21 cellular contexts compared by ENCODE assay signal in the genomic region with DNA sequence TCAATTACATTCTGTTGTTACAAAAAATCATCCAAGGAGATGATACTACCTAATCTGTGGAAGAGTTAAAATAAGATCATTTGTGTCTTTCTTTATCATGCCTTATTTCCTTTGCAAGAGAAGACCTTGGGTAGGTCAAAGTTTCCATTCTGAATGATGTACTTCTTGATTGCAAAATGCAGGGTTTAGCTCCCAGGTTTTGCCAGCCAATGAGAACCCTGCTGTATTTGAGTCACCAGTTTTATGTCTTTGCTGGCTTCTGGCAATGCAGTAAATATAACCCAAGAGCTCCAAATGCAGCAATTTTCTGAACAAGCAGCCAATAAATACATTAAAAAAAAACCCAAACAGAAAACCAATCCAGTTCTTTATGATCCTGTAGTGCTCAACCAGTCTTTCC.
A peak's percentile ranks its signal among the peaks of the same experiment; 100 is the strongest.
DNase-seq lines count a peak whose midpoint lies in the region; ATAC-seq and TF ChIP-seq lines count a peak whose summit lies in the region.
"Had no signal": no experiment of that assay in that cellular context is flagged by ENCODE, and none has a peak within 500 bp of the region (broad histone marks: within the 10 kb centered on the region; RNA-seq: fewer than 3 reads in every experiment).

No MANE protein-coding gene starts in this region.

- H3K36me3 Mint-ChIP-seq in activated naive CD4-positive, alpha-beta T cell treated with anti-CD3 and anti-CD28 coated beads, Interleukin-2, amount 50 U/mL, for 72 hours = peaks cover 0 to 10% of the 10 kb centered on the region in 2 donors
- H3K36me3 Mint-ChIP-seq in activated CD8-positive, alpha-beta memory T cell treated with anti-CD3 and anti-CD28 coated beads, Interleukin-2, amount 10 ng/mL, durations not matched to agents 7 days and 5 days = no peaks in the 10 kb centered on the region

- CTCF ChIA-PET in RWPE1 (lab: Yijun Ruan, JAX) = no interaction called here
- CTCF ChIA-PET in activated CD8-positive, alpha-beta memory T cell treated with anti-CD3 and anti-CD28 coated beads, Interleukin-2, amount 10 ng/mL, durations not matched to agents 7 days and 5 days (lab: Charles Lee) = no interaction called here

- H3K9me3 Mint-ChIP-seq in activated naive CD4-positive, alpha-beta T cell treated with anti-CD3 and anti-CD28 coated beads, Interleukin-2, amount 50 U/mL, for 72 hours = peaks cover 4 to 8% of the 10 kb centered on the region in 2 donors
- H3K9me3 Mint-ChIP-seq in activated CD8-positive, alpha-beta memory T cell treated with anti-CD3 and anti-CD28 coated beads, Interleukin-2, amount 10 ng/mL, durations not matched to agents 7 days and 5 days (ENCODE audit: low read depth) = no peaks in the 10 kb centered on the region

- no peak overlapping the region for H3K4me3 ChIP-seq in fibroblast of mammary gland (ENCODE audit: control insufficient read depth, low read depth, low read length)

- H3K27ac Mint-ChIP-seq in activated naive CD4-positive, alpha-beta T cell treated with anti-CD3 and anti-CD28 coated beads, Interleukin-2, amount 50 U/mL, for 72 hours = no peak overlapping the region
- H3K27ac Mint-ChIP-seq in activated CD8-positive, alpha-beta memory T cell treated with anti-CD3 and anti-CD28 coated beads, Interleukin-2, amount 10 ng/mL, durations not matched to agents 7 days and 5 days = no peak overlapping the region
- H3K27ac Mint-ChIP-seq: IgD-negative memory B cell had no signal

- DNase-seq in NCI-H2227 treated with DMSO at 0.1 percent for 48 hours (lab: John Stamatoyannopoulos, UW) = peak; percentile 3
- DNase-seq in NCI-H2227 (lab: John Stamatoyannopoulos, UW; ENCODE audit: unreplicated experiment) = no peak
- DNase-seq in RWPE1 (ENCODE audit: low spot score) = peak; percentile 13
- DNase-seq in fibroblast of mammary gland (ENCODE audit: low read depth) = peak; percentile 75
- DNase-seq in stromal cell of bone marrow (ENCODE audit: low read depth) = peak; percentile 17
- no peak for DNase-seq in activated naive CD4-positive, alpha-beta T cell treated with anti-CD3 and anti-CD28 coated beads, Interleukin-2, amount 50 U/mL, for 72 hours (ENCODE audit: low spot score in 2 of 2)
- no peak for DNase-seq in activated CD8-positive, alpha-beta memory T cell treated with anti-CD3 and anti-CD28 coated beads, Interleukin-2, amount 10 ng/mL, durations not matched to agents 7 days and 5 days
- DNase-seq in NCI-H524 treated with DMSO at 0.1 percent for 48 hours (lab: John Stamatoyannopoulos, UW) = no peak
- DNase-seq: 8988T, H7, Kasumi-1, MV-4-11, NCI-H1417 treated with DMSO at 0.1 percent for 48 hours, NCI-H1930, NCI-H2171, NCI-H510A, SHP77 treated with DMSO at 0.1 percent for 48 hours had no signal

- H3K27me3 Mint-ChIP-seq in activated CD8-positive, alpha-beta memory T cell treated with anti-CD3 and anti-CD28 coated beads, Interleukin-2, amount 10 ng/mL, durations not matched to agents 7 days and 5 days = no peaks in the 10 kb centered on the region

- H3K4me1 Mint-ChIP-seq in activated CD8-positive, alpha-beta memory T cell treated with anti-CD3 and anti-CD28 coated beads, Interleukin-2, amount 10 ng/mL, durations not matched to agents 7 days and 5 days = no peaks in the 10 kb centered on the region

- peak overlapping the region; percentile 66; the same call in 1 of the 2 replicates for H3K27ac ChIP-seq in RWPE1
- H3K27ac ChIP-seq: C4-2B, HL-60 had no signal

- no peak for TF ChIP-seq CTCF in RWPE1 (conservative IDR thresholded peaks at IDR 0.05; ENCODE audit: low read depth)
- TF ChIP-seq CTCF in fibroblast of mammary gland (conservative IDR thresholded peaks at IDR 0.05; ENCODE audit: control insufficient read depth, insufficient read depth, low read depth, low read length) = no peak

- POLR2A ChIA-PET in RWPE1 (lab: Yijun Ruan, JAX; ENCODE audit: low non-redundant PET) = no interaction called here

- no peak for ATAC-seq in activated naive CD4-positive, alpha-beta T cell treated with anti-CD3 and anti-CD28 coated beads, Interleukin-2, amount 50 U/mL, for 72 hours
- ATAC-seq in activated CD8-positive, alpha-beta memory T cell treated with anti-CD3 and anti-CD28 coated beads, Interleukin-2, amount 10 ng/mL, durations not matched to agents 7 days and 5 days = no peak
- ATAC-seq: Panc1 had no signal

- H3K4me3 Mint-ChIP-seq in activated CD8-positive, alpha-beta memory T cell treated with anti-CD3 and anti-CD28 coated beads, Interleukin-2, amount 10 ng/mL, durations not matched to agents 7 days and 5 days = no peak overlapping the region
- H3K4me3 Mint-ChIP-seq: IgD-negative memory B cell had no signal

Comparison
In these comparisons a context has a peak if more than half of its experiments do, and no peak if none do; other contexts are left out.
1. DNase-seq: peak in NCI-H2227 treated with DMSO at 0.1 percent for 48 hours (single experiment), RWPE1 (single experiment), fibroblast of mammary gland (single experiment) and stromal cell of bone marrow (single experiment); none in NCI-H2227 (single experiment), activated naive CD4-positive, alpha-beta T cell treated with anti-CD3 and anti-CD28 coated beads, Interleukin-2, amount 50 U/mL, for 72 hours (0 of 2), activated CD8-positive, alpha-beta memory T cell treated with anti-CD3 and anti-CD28 coated beads, Interleukin-2, amount 10 ng/mL, durations not matched to agents 7 days and 5 days (single experiment) and NCI-H524 treated with DMSO at 0.1 percent for 48 hours (single experiment).